In the genomic region with DNA sequence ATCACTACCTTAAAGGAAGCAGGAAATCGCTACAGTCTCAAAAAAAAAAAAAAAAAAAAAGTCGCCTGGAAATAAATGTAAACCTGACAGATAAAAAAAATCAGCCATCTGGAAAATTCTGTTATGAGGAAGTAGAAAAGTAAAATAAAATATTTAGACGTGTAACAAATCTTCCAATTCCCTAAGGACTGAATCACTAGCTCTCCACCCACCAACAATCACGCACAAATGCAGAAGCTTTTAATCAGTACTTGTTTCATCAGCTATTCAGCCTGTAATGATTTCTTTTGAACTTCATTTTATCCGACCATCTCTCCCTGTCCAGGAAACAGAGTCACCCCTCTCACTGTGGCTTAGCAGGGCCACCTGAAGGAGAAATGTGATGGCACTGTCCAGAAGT, we compare ENCODE assay signal across 18 cellular contexts. TPM values are rescaled to one million over a fixed set of nuclear protein-coding genes. Genes with fewer than 3 reads are reported as not detected.
A peak's percentile ranks its signal among the peaks of the same experiment; 100 is the strongest.
DNase-seq lines count a peak whose midpoint lies in the region; ATAC-seq, FAIRE-seq and TF ChIP-seq lines count a peak whose summit lies in the region.
"Had no signal": no experiment of that assay in that cellular context is flagged by ENCODE, and none has a peak within 500 bp of the region (broad histone marks: within the 10 kb centered on the region; RNA-seq: fewer than 3 reads in every experiment).

No MANE protein-coding gene starts in this region.

- ATAC-seq in HG03442 (IDR thresholded peaks at IDR 0.05; ENCODE audit: unreplicated experiment), result no peak

- no peaks in the 10 kb centered on the region for H3K9me3 ChIP-seq in BLaER1
- no peaks in the 10 kb centered on the region for H3K9me3 ChIP-seq in Karpas-422 (ENCODE audit: low read length)
- H3K9me3 ChIP-seq: MG63, Peyer's patch had no signal

- CTCF ChIA-PET in HEK293T (lab: Yijun Ruan, JAX), result interaction anchor here (0.7 kb wide), 1 partner anchor 200 kb away, joined by 3 read pairs; no protein-coding TSS in a partner anchor

- H3K27ac Mint-ChIP-seq in endothelial cell (ENCODE audit: unreplicated experiment), result peak overlapping the region; percentile 81

- no peak for DNase-seq in Karpas-422
- no peak for DNase-seq in endothelial cell (ENCODE audit: low spot score)
- peak; percentile 24 for DNase-seq in skeletal muscle cell (ENCODE audit: low read depth)
- DNase-seq in HEK293T (ENCODE audit: extremely low spot score), result no peak
- no peak for DNase-seq in foreskin melanocyte
- DNase-seq in frontal cortex (ENCODE audit: low spot score in 2 of 2), result no peak
- DNase-seq: activated naive CD4-positive, alpha-beta T cell; brain microvascular endothelial cell; COR-L47; mammary epithelial cell; MG63; NCI-H2029 treated with DMSO at 0.1 percent for 48 hours; NCI-H526 treated with DMSO at 0.1 percent for 48 hours; Peyer's patch had no signal

- H3K36me3 ChIP-seq in BLaER1 (peaks cover 36% of the 10 kb centered on the region), Karpas-422 (ENCODE audit: insufficient read depth, low read length) (0 out of 2 replicates have a peak, but pooled peaks cover 2% of the 10 kb centered on the region)
- H3K36me3 ChIP-seq: brain microvascular endothelial cell, MG63, Peyer's patch had no signal

- TF ChIP-seq CTCF in endothelial cell (IDR thresholded peaks at IDR 0.05; ENCODE audit: unreplicated experiment), result no peak

- H3K4me3 ChIP-seq in BLaER1, result no peak overlapping the region
- no peak overlapping the region for H3K4me3 ChIP-seq in Karpas-422 (ENCODE audit: low read length)
- H3K4me3 ChIP-seq in skeletal muscle cell (ENCODE audit: low read depth, low read length), result no peak overlapping the region
- H3K4me3 ChIP-seq: MG63, Peyer's patch, smooth muscle cell had no signal

- H2AFZ ChIP-seq in Karpas-422 (ENCODE audit: low read length), result no peak overlapping the region

- H3K36me3 Mint-ChIP-seq in endothelial cell (ENCODE audit: low read depth, unreplicated experiment), result no peaks in the 10 kb centered on the region

- H3K4me2 ChIP-seq in BLaER1, result peak overlapping the region; percentile 60
- H3K4me2 ChIP-seq in Karpas-422 (ENCODE audit: low read depth, low read length, poor library complexity, severe bottlenecking), result no peak overlapping the region
- H3K4me2 ChIP-seq: smooth muscle cell had no signal

- H4K20me1 ChIP-seq in BLaER1 (peaks cover 74% of the 10 kb centered on the region), Karpas-422 (ENCODE audit: insufficient read depth, low read depth, low read length) (peaks cover 11% of the 10 kb centered on the region; the same call in 1 of the 2 replicates)

- H3K4me3 Mint-ChIP-seq in endothelial cell (ENCODE audit: unreplicated experiment), result no peak overlapping the region

- H3K79me2 ChIP-seq in Karpas-422 (ENCODE audit: low read length), result peaks cover 94% of the 10 kb centered on the region

- no peaks in the 10 kb centered on the region for H3K9me2 ChIP-seq in Karpas-422 (replicated peaks; ENCODE audit: insufficient read depth, low read length)

- no peak overlapping the region for H3K27ac ChIP-seq in BLaER1
- peak overlapping the region; percentile 38 for H3K27ac ChIP-seq in Karpas-422 (ENCODE audit: low read length)
- H3K27ac ChIP-seq: brain microvascular endothelial cell, Peyer's patch had no signal

- H3K27me3 ChIP-seq in BLaER1 (no peaks in the 10 kb centered on the region), Karpas-422 (ENCODE audit: low read length) (no peaks in the 10 kb centered on the region)
- H3K27me3 ChIP-seq: brain microvascular endothelial cell, MG63, Peyer's patch had no signal

- H3K27me3 Mint-ChIP-seq in endothelial cell (ENCODE audit: unreplicated experiment), result no peaks in the 10 kb centered on the region

- POLR2A ChIA-PET in HEK293T (lab: Yijun Ruan, JAX), result no interaction called here

- no peaks in the 10 kb centered on the region for H3K9me3 Mint-ChIP-seq in endothelial cell (ENCODE audit: unreplicated experiment)

- H3K9ac ChIP-seq in BLaER1 (no peak overlapping the region), Karpas-422 (ENCODE audit: low read length) (peak overlapping the region; percentile 10; the same call in 1 of the 2 replicates)

- FAIRE-seq in frontal cortex (lab: Jason Lieb, UNC), result no peak
- FAIRE-seq: HTR-8/SVneo had no signal

- H3K4me1 ChIP-seq in BLaER1, result peaks cover 23% of the 10 kb centered on the region
- H3K4me1 ChIP-seq in Karpas-422 (ENCODE audit: low read length), result peaks cover 52% of the 10 kb centered on the region
- H3K4me1 ChIP-seq: Peyer's patch had no signal

- peaks cover 21% of the 10 kb centered on the region for H3K4me1 Mint-ChIP-seq in endothelial cell (ENCODE audit: unreplicated experiment)

TF ChIP-seq in HEK293T, 16 proteins besides CTCF, POLR2A, EP300 and RAD21:
- TF ChIP-seq TARDBP (IDR thresholded peaks at IDR 0.05) (no peak), L3MBTL2 (conservative IDR thresholded peaks at IDR 0.05) (no peak), ELF4 (IDR thresholded peaks at IDR 0.05) (no peak), CTBP1 (IDR thresholded peaks at IDR 0.05; ENCODE audit: borderline replicate concordance) (no peak)

RNA-seq across cellular contexts. Expression of gene SLC23A2, which starts 59.0 kb away (rescaled TPM):
- total RNA-seq in Karpas-422 (2014; rRNA removed; shearing (Covaris generic); ENCODE audit: low replicate concordance), result 34.5 and 49.2 TPM in 2 replicates
- total RNA-seq in endothelial cell (ENCODE audit: unreplicated experiment), result 71.3 TPM
- 41.6 TPM for total RNA-seq in frontal cortex
